In the genomic region with DNA sequence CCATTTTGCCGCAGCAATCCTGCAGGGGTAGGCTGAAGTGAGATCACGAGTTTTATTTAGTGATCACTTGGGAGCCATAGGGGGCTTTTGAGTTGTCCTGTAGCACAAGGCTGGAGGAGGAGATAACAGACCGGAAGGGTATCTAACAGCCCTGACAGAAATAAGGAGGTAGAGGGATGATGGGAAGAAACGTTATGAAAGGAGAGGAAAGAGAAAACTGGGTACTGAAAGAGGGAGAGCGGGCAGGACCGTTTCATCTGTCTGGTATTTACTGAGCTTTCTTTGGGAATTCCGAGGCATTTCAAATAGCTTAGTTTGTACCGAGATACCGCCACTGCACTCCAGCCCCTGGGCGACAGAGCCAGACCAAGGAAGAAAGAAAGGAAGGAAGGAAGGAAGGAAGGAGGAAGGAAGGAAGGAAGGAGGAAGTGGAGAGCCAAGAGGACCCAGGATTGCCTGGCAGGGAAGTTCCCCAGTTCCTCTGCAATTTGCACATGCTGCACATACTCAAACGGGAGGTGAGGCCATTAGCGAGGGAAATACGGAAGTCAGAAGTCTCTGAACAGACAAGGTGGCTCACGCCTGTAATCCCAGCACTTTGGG, we compare ENCODE assay signal across 8 cellular contexts. TPM values are rescaled to one million over a fixed set of nuclear protein-coding genes. Genes with fewer than 3 reads are reported as not detected.
A peak's percentile ranks its signal among the peaks of the same experiment; 100 is the strongest.
DNase-seq lines count a peak whose midpoint lies in the region; ATAC-seq and TF ChIP-seq lines count a peak whose summit lies in the region.

No MANE protein-coding gene starts in this region.

- DNase-seq in Ammon's horn (ENCODE audit: low spot score): peak; percentile 28
- DNase-seq in GM23338 (ENCODE audit: low spot score): peak; percentile 13
- peak in 1 of 2 donors; percentile 25 for DNase-seq in tibial artery
- no peak for DNase-seq in islet precursor cell

- no peaks in the 10 kb centered on the region for H3K4me1 Mint-ChIP-seq in GM23338
- H3K4me1 Mint-ChIP-seq in activated naive CD8-positive, alpha-beta T cell (ENCODE audit: low read depth): peaks cover 21% of the 10 kb centered on the region

- no peaks in the 10 kb centered on the region for H3K9me3 ChIP-seq in tibial artery

- no peak for TF ChIP-seq CTCF in GM23338 (conservative IDR thresholded peaks at IDR 0.05; ENCODE audit: low read depth in 2 of 2)
- no peak for TF ChIP-seq CTCF in tibial artery (IDR thresholded peaks at IDR 0.05)

- no peak overlapping the region for H3K27ac ChIP-seq in GM23338 (ENCODE audit: low read depth)
- peak overlapping the region; percentile 30 for H3K27ac ChIP-seq in layer of hippocampus (ENCODE audit: low read depth, low read length)
- H3K27ac ChIP-seq in tibial artery: peak overlapping the region; percentile 71 to 77

- H3K36me3 Mint-ChIP-seq in GM23338 (ENCODE audit: low read depth): no peaks in the 10 kb centered on the region
- H3K36me3 Mint-ChIP-seq in activated naive CD8-positive, alpha-beta T cell: no peaks in the 10 kb centered on the region

- no peak overlapping the region for H3K27ac Mint-ChIP-seq in GM23338
- H3K27ac Mint-ChIP-seq in activated naive CD8-positive, alpha-beta T cell: peak overlapping the region; percentile 54

- H3K27me3 ChIP-seq in GM23338 (ENCODE audit: insufficient read depth) (peaks cover 25% of the 10 kb centered on the region), layer of hippocampus (ENCODE audit: control insufficient read depth, insufficient read depth, low read length) (no peaks in the 10 kb centered on the region), tibial artery (peaks cover 0 to 2% of the 10 kb centered on the region in 2 donors)

- H3K36me3 ChIP-seq in GM23338 (ENCODE audit: insufficient read depth) (no peaks in the 10 kb centered on the region), tibial artery (peaks cover 0 to 13% (median 8%) of the 10 kb centered on the region in 3 donors)

- H3K4me3 ChIP-seq in GM23338 (peak overlapping the region; percentile 86; the same call in 1 of the 2 replicates), tibial artery (peak overlapping the region; percentile 73 to 82)

- no peaks in the 10 kb centered on the region for H3F3A ChIP-seq in GM23338 (replicated peaks; ENCODE audit: low read depth)

- peaks cover 3% of the 10 kb centered on the region; the same call in 1 of the 2 replicates for H3K4me1 ChIP-seq in GM23338 (ENCODE audit: insufficient read depth)
- H3K4me1 ChIP-seq in tibial artery: peaks cover 6 to 16% (median 10%) of the 10 kb centered on the region in 4 donors

- H3K4me3 Mint-ChIP-seq in GM23338: peak overlapping the region; percentile 75; the same call in 2 of the 3 replicates
- peak overlapping the region; percentile 90 for H3K4me3 Mint-ChIP-seq in activated naive CD8-positive, alpha-beta T cell

- no peak for ATAC-seq in GM23338
- no peak for ATAC-seq in HG03025 (IDR thresholded peaks at IDR 0.05; ENCODE audit: low FRiP score, unreplicated experiment)
- no peak for ATAC-seq in HG02870 (IDR thresholded peaks at IDR 0.05; ENCODE audit: unreplicated experiment)

- H3K79me2 ChIP-seq in GM23338 (replicated peaks; ENCODE audit: insufficient read depth): no peaks in the 10 kb centered on the region

- H4K20me1 ChIP-seq in GM23338 (replicated peaks; ENCODE audit: insufficient read depth): no peaks in the 10 kb centered on the region

- intact Hi-C loops in tibial artery (cut with DNase I; ENCODE audit: low total_unique reads): loop anchor here (10.0 kb wide), 1 partner anchor 46 kb away; the partner anchor contains the start of gene CNR2

- H3K9me2 ChIP-seq in GM23338 (ENCODE audit: insufficient read depth): no peaks in the 10 kb centered on the region

- H2AFZ ChIP-seq in GM23338: peak overlapping the region; percentile 72

- peaks cover 28% of the 10 kb centered on the region for H3K27me3 Mint-ChIP-seq in GM23338 (ENCODE audit: insufficient read depth, low read depth, poor library complexity)
- no peaks in the 10 kb centered on the region for H3K27me3 Mint-ChIP-seq in activated naive CD8-positive, alpha-beta T cell

- no peaks in the 10 kb centered on the region; the same call in 2 of the 3 replicates for H3K9me3 Mint-ChIP-seq in GM23338
- H3K9me3 Mint-ChIP-seq in activated naive CD8-positive, alpha-beta T cell (ENCODE audit: low read depth): no peaks in the 10 kb centered on the region

- peak overlapping the region; percentile 24; the same call in 1 of the 2 replicates for H3K4me2 ChIP-seq in GM23338

TF ChIP-seq in GM23338, 12 proteins besides CTCF, POLR2A, EP300 and RAD21 (continues in another document):
- no peak for TF ChIP-seq JUNB (IDR thresholded peaks at IDR 0.05; ENCODE audit: unreplicated experiment)
- TF ChIP-seq EZH2phosphoT487 (IDR thresholded peaks at IDR 0.05; ENCODE audit: unreplicated experiment): no peak
- no peak for TF ChIP-seq STAT1 (IDR thresholded peaks at IDR 0.05; ENCODE audit: unreplicated experiment)
- no peak for TF ChIP-seq REST (IDR thresholded peaks at IDR 0.05; ENCODE audit: unreplicated experiment)
- TF ChIP-seq ZNF331 (CRISPR knock-in tag; IDR thresholded peaks at IDR 0.05; ENCODE audit: low read depth): no peak
- TF ChIP-seq ETS1 (IDR thresholded peaks at IDR 0.05): no peak
- no peak for TF ChIP-seq EZH2 (IDR thresholded peaks at IDR 0.05; ENCODE audit: low read depth, unreplicated experiment)
- TF ChIP-seq POLR2AphosphoS5 (IDR thresholded peaks at IDR 0.05; ENCODE audit: low read depth): no peak
- TF ChIP-seq NANOG (IDR thresholded peaks at IDR 0.05; ENCODE audit: borderline replicate concordance): no peak
- TF ChIP-seq CREB1 (CRISPR knock-in tag; IDR thresholded peaks at IDR 0.05; ENCODE audit: low read depth): no peak
- no peak for TF ChIP-seq ZNF114 (CRISPR knock-in tag; IDR thresholded peaks at IDR 0.05)

RNA-seq across cellular contexts. Expression of gene FUCA1, which starts 0.9 kb away (rescaled TPM):
- 8.5 and 10.2 TPM in 2 replicates for total RNA-seq in GM23338 (2014; rRNA removed; shearing (Covaris generic))
- polyA plus RNA-seq in GM23338 (2016; fragmentation: Nextera tagmentation; extraction: Ambion mirVana): 3.5 and 4.4 TPM in 2 replicates

RNA-seq across cellular contexts. Expression of gene HMGCL, which starts 43.7 kb away (rescaled TPM):
- total RNA-seq in GM23338 (2014; rRNA removed; shearing (Covaris generic)): 13.7 and 16.9 TPM in 2 replicates
- 9.1 and 11.6 TPM in 2 replicates for polyA plus RNA-seq in GM23338 (2016; fragmentation: Nextera tagmentation; extraction: Ambion mirVana)

RNA-seq across cellular contexts. Expression of gene CNR2, which starts 44.2 kb away (rescaled TPM):
- total RNA-seq in GM23338 (2014; rRNA removed; shearing (Covaris generic)): not detected in 2 replicates
- polyA plus RNA-seq in GM23338 (2016; fragmentation: Nextera tagmentation; extraction: Ambion mirVana): not detected in 2 replicates
